8 cellular contexts compared by ENCODE assay signal in the genomic region with DNA sequence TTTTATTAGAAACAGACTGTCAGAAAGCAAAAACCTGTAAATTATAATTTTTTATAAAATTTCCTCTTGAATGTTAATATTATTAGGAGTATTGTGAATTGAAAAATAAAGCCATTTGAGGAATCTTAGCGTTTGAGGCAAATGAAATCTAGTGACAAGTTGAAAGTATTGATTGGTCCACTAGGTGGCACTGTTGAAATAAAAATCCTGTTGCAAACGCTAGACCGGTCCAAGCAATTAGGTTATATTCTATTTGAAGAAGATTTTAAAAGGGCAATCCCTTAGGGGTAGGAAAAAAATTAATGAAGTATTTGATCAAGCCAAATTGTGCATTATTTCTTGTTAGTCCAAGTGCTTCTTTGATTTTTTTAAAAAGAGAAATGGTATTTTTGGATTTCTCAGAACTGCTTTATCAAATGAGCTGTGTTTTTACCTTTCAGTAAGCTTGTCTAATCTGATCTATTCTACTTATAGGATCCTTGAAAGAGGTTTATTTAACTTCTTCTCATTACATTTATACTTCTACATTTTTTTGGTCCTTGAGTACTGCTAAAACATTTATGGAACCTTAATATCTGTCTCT. TPM values are rescaled to one million over a fixed set of nuclear protein-coding genes. Genes with fewer than 3 reads are reported as not detected.
DNase-seq lines count a peak whose midpoint lies in the region; ATAC-seq and TF ChIP-seq lines count a peak whose summit lies in the region.

No MANE protein-coding gene starts in this region.

- no peaks in the 10 kb centered on the region for H3K9me3 ChIP-seq in WERI-Rb-1 (ENCODE audit: severe bottlenecking)
- H3K9me3 ChIP-seq in heart left ventricle: no peaks in the 10 kb centered on the region

- H3K27me3 ChIP-seq in WERI-Rb-1 (ENCODE audit: insufficient read depth, low read depth, severe bottlenecking) (no peaks in the 10 kb centered on the region), heart left ventricle (no peaks in the 10 kb centered on the region)

- intact Hi-C loops in heart left ventricle (cut with DNase I): loop anchor here in 6 of 10 donors (5.0 to 10.0 kb wide), 8 partner anchors 313 to 1406 kb away; a partner anchor contains a TSS

- in situ Hi-C loops in G401 (cut with HindIII; ENCODE audit: low sequenced_read_pairs): no loop called here

- DNase-seq in A172 (ENCODE audit: low spot score): peak; percentile 54
- peak; percentile 85 for DNase-seq in G401 (ENCODE audit: low spot score)
- DNase-seq in NCI-H2107 treated with DMSO at 0.1 percent for 48 hours (lab: John Stamatoyannopoulos, UW; ENCODE audit: unreplicated experiment): peak; percentile 80
- DNase-seq in WERI-Rb-1: peak; percentile 11
- DNase-seq in heart left ventricle: peak in 2 of 5 donors; percentile 10 to 19
- peak; percentile 14 for DNase-seq in retinal pigment epithelial cell (ENCODE audit: low read depth)

- ATAC-seq in HG02642 (IDR thresholded peaks at IDR 0.05; ENCODE audit: poor library complexity, unreplicated experiment) (peak; percentile 59), heart left ventricle (peak in 2 of 4 donors; percentile 62 to 68), HG03139 (IDR thresholded peaks at IDR 0.05; ENCODE audit: unreplicated experiment) (no peak)

- TF ChIP-seq POLR2A in heart left ventricle (IDR thresholded peaks at IDR 0.05): no peak

- no peak overlapping the region for H3K27ac ChIP-seq in WERI-Rb-1
- no peak overlapping the region for H3K27ac ChIP-seq in heart left ventricle

- no peak overlapping the region for H3K4me3 ChIP-seq in WERI-Rb-1 (ENCODE audit: low read depth, low read length)
- no peak overlapping the region for H3K4me3 ChIP-seq in heart left ventricle
- no peak overlapping the region for H3K4me3 ChIP-seq in retinal pigment epithelial cell (ENCODE audit: low read length)

- H3K4me1 ChIP-seq in heart left ventricle: peaks cover 0 to 11% (median 0%) of the 10 kb centered on the region in 12 donors

- 0 to 2% (median 1%) methylated on average over 3 of the region's 3 CpGs for WGBS in heart left ventricle, 4 donors

- no peaks in the 10 kb centered on the region for H3K36me3 ChIP-seq in WERI-Rb-1
- H3K36me3 ChIP-seq in heart left ventricle: peaks cover 0 to 23% (median 0%) of the 10 kb centered on the region in 9 donors

- TF ChIP-seq CTCF in WERI-Rb-1 (IDR thresholded peaks at IDR 0.05; ENCODE audit: low read depth, low read length) (peak; percentile 37; the same call in 1 of the 2 replicates), heart left ventricle (IDR thresholded peaks at IDR 0.05) (peak; percentile 65 to 80 (median 72)), retinal pigment epithelial cell (conservative IDR thresholded peaks at IDR 0.05; ENCODE audit: low read depth, low read length) (peak; percentile 57)

RNA-seq across cellular contexts. Expression of a gene that starts 57.7 kb away (rescaled TPM):
- total RNA-seq in A172 (2014; rRNA removed; shearing (Covaris generic)): 10.2 and 13.3 TPM in 2 replicates
- total RNA-seq in G401 (2014; rRNA removed; shearing (Covaris generic)): 2.0 and 2.2 TPM in 2 replicates
- 10 to 100 TPM in 3 of 9 donors, 1 to 10 TPM in 6; 6.0 to 14.2 (median 9.4) TPM for total RNA-seq in heart left ventricle
- polyA plus RNA-seq in heart left ventricle: 1 to 10 TPM; 4.0 to 5.1 TPM
